Comparison of ENCODE assay signal across 21 cellular contexts in genomic region chr11:71186861-71187260, GRCh38.
"Had no signal": no experiment of that assay in that cellular context is flagged by ENCODE, and none has a peak within 500 bp of the region (broad histone marks: within the 10 kb centered on the region; RNA-seq: fewer than 3 reads in every experiment).

No MANE protein-coding gene starts in this region.

- H3K9me3 Mint-ChIP-seq: activated naive CD4-positive, alpha-beta T cell treated with anti-CD3 and anti-CD28 coated beads for 36 hours; activated naive CD8-positive, alpha-beta T cell treated with anti-CD3 and anti-CD28 coated beads, Interleukin-2, amount 10 ng/mL, durations not matched to agents 7 days and 5 days; activated T-cell treated with anti-CD3 and anti-CD28 coated beads, Interleukin-2, amount 50 U/mL, for 72 hours; dendritic cell treated with granulocyte-macrophage colony-stimulating factor and Interleukin-4, amounts not matched to agents 40 ng/mL and 50 ng/mL, for 4 days; mesothelial cell of epicardium had no signal

- H3K27me3 Mint-ChIP-seq: activated naive CD8-positive, alpha-beta T cell treated with anti-CD3 and anti-CD28 coated beads, Interleukin-2, amount 10 ng/mL, durations not matched to agents 7 days and 5 days; dendritic cell treated with granulocyte-macrophage colony-stimulating factor and Interleukin-4, amounts not matched to agents 40 ng/mL and 50 ng/mL, for 4 days had no signal

- H3K36me3 Mint-ChIP-seq: activated naive CD8-positive, alpha-beta T cell treated with anti-CD3 and anti-CD28 coated beads, Interleukin-2, amount 10 ng/mL, durations not matched to agents 7 days and 5 days; mesothelial cell of epicardium; naive thymus-derived CD4-positive, alpha-beta T cell; neural progenitor cell had no signal

- H3K4me3 Mint-ChIP-seq: activated naive CD4-positive, alpha-beta T cell treated with anti-CD3 and anti-CD28 coated beads for 36 hours; activated naive CD8-positive, alpha-beta T cell treated with anti-CD3 and anti-CD28 coated beads, Interleukin-2, amount 10 ng/mL, durations not matched to agents 7 days and 5 days; activated T-cell treated with anti-CD3 and anti-CD28 coated beads, Interleukin-2, amount 50 U/mL, for 72 hours; dendritic cell treated with granulocyte-macrophage colony-stimulating factor and Interleukin-4, amounts not matched to agents 40 ng/mL and 50 ng/mL, for 4 days; mesothelial cell of epicardium; naive thymus-derived CD4-positive, alpha-beta T cell; neural progenitor cell had no signal

- H3K27ac Mint-ChIP-seq: activated naive CD4-positive, alpha-beta T cell treated with anti-CD3 and anti-CD28 coated beads for 36 hours; activated naive CD8-positive, alpha-beta T cell treated with anti-CD3 and anti-CD28 coated beads, Interleukin-2, amount 10 ng/mL, durations not matched to agents 7 days and 5 days; activated T-cell treated with anti-CD3 and anti-CD28 coated beads, Interleukin-2, amount 50 U/mL, for 72 hours; dendritic cell treated with granulocyte-macrophage colony-stimulating factor and Interleukin-4, amounts not matched to agents 40 ng/mL and 50 ng/mL, for 4 days; mesothelial cell of epicardium; naive thymus-derived CD4-positive, alpha-beta T cell; neural progenitor cell had no signal

- DNase-seq: activated CD4-positive, alpha-beta T cell treated with anti-CD3 and anti-CD28 coated beads for 4 hours; activated CD4-positive, alpha-beta T cell treated with anti-CD3 and anti-CD28 coated beads, Interleukin-2, amount 50 U/mL, for 4 hours; activated naive CD4-positive, alpha-beta T cell treated with anti-CD3 and anti-CD28 coated beads for 36 hours; activated naive CD8-positive, alpha-beta T cell treated with anti-CD3 and anti-CD28 coated beads, Interleukin-2, amount 10 ng/mL, durations not matched to agents 7 days and 5 days; activated T-cell treated with anti-CD3 and anti-CD28 coated beads for 4 hours; activated T-cell treated with anti-CD3 and anti-CD28 coated beads, Interleukin-2, amount 50 U/mL, for 72 hours; brain microvascular endothelial cell; central memory CD4-positive, alpha-beta T cell; esophagus squamous epithelium; foreskin melanocyte; left cardiac atrium; mammary epithelial cell; naive thymus-derived CD4-positive, alpha-beta T cell; stimulated activated CD4-positive, alpha-beta T cell treated with anti-CD3 and anti-CD28 coated beads, Interleukin-15, amount 100 ng/mL, for 24 hours; stimulated activated CD4-positive, alpha-beta T cell treated with anti-CD3 and anti-CD28 coated beads, Interleukin-2, amount 100 ng/mL, for 24 hours; stimulated activated naive CD4-positive, alpha-beta T cell; T-helper 9 cell; transverse colon had no signal

- H3K4me1 Mint-ChIP-seq: activated naive CD8-positive, alpha-beta T cell treated with anti-CD3 and anti-CD28 coated beads, Interleukin-2, amount 10 ng/mL, durations not matched to agents 7 days and 5 days; mesothelial cell of epicardium; naive thymus-derived CD4-positive, alpha-beta T cell had no signal

- ATAC-seq: activated T-cell treated with anti-CD3 and anti-CD28 coated beads, Interleukin-2, amount 50 U/mL, for 72 hours; left cardiac atrium; naive thymus-derived CD4-positive, alpha-beta T cell had no signal
